In the genomic region with DNA sequence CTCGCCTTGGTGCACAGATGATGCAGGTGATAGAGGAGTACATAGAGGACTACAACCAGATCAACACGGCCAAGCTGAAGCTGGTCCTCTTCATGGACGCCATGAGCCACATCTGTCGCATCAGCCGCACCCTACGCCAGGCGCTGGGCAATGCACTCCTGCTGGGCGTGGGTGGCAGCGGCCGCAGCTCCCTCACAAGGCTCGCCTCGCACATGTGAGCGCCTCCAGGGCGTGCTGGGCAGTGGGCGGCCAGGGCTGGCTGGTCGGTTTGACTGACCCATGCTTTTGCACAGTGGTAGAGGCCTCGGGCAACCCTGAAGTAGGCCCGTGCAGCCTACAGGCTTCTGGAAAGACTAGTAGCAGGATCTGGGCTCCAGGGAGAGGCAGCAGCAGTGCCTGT, we compare ENCODE assay signal across 19 cellular contexts.
"Had no signal": no experiment of that assay in that cellular context is flagged by ENCODE, and none has a peak within 500 bp of the region (broad histone marks: within the 10 kb centered on the region; RNA-seq: fewer than 3 reads in every experiment).

No MANE protein-coding gene starts in this region.

- DNase-seq: dermis blood vessel endothelial cell; dorsolateral prefrontal cortex; effector CD4-positive, alpha-beta T cell; effector memory CD4-positive, alpha-beta T cell; foreskin keratinocyte; heart left ventricle; hypothalamus; immature natural killer cell; islet precursor cell; kidney; kidney glomerular epithelial cell; left colon; left ventricle myocardium inferior; mammary epithelial cell; mesendoderm; midbrain had no signal

- H3K27me3 Mint-ChIP-seq: memory B cell had no signal

- H3K4me3 Mint-ChIP-seq: immature natural killer cell, memory B cell had no signal

- H3K9me3 Mint-ChIP-seq: immature natural killer cell, memory B cell had no signal

- ATAC-seq: foreskin keratinocyte, gastroesophageal sphincter, heart left ventricle, left colon, left lobe of liver had no signal

- H3K36me3 Mint-ChIP-seq: immature natural killer cell had no signal
